In the genomic region with DNA sequence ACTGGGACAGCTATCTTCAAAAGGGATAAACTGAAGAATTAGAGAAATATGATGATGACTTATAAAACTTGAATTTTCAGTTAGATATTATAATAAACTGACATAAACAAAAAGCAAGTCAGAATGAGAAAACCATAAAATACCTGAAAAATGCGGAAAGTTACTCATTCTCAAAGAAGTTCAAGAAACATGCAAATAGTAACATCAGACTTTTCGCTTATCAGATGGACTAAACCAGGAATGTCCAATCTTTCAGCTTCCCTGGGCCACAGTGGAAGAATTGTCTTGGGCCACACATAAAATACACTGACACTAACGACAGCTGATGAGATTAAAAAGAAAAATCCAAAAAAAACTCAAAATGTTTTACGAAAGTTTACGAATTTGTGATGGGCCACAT, we compare ENCODE assay signal across 38 cellular contexts.
"Had no signal": no experiment of that assay in that cellular context is flagged by ENCODE, and none has a peak within 500 bp of the region (broad histone marks: within the 10 kb centered on the region; RNA-seq: fewer than 3 reads in every experiment).

No MANE protein-coding gene starts in this region.

- DNase-seq: activated CD4-positive, alpha-beta T cell treated with anti-CD3 and anti-CD28 coated beads for 1 hour; activated CD4-positive, alpha-beta T cell treated with anti-CD3 and anti-CD28 coated beads, Interleukin-2, amount 10 ng/mL, durations not matched to agents 7 days and 5 days; activated CD4-positive, alpha-beta T cell treated with anti-CD3 and anti-CD28 coated beads, Interleukin-2, amount 50 U/mL, for 48 hours; activated CD4-positive, CD25-positive, alpha-beta regulatory T cell; activated CD8-positive, alpha-beta memory T cell treated with anti-CD3 and anti-CD28 coated beads, Interleukin-2, amount 50 U/mL, for 4 hours; activated CD8-positive, alpha-beta T cell treated with anti-CD3 and anti-CD28 coated beads for 36 hours; activated effector memory CD4-positive, alpha-beta T cell treated with anti-CD3 and anti-CD28 coated beads, Interleukin-2, amount 50 U/mL, for 16 hours; activated gamma-delta T cell treated with Interleukin-2 at 50 U/mL for 16 hours; activated naive CD4-positive, alpha-beta T cell; activated naive CD4-positive, alpha-beta T cell treated with anti-CD3 and anti-CD28 coated beads for 36 hours; activated naive CD4-positive, alpha-beta T cell treated with anti-CD3 and anti-CD28 coated beads, Interleukin-2, amount 50 U/mL, for 16 hours; activated naive CD8-positive, alpha-beta T cell treated with anti-CD3 and anti-CD28 coated beads for 36 hours; activated T-cell treated with anti-CD3 and anti-CD28 coated beads for 4 hours; activated T-cell treated with anti-CD3 and anti-CD28 coated beads, Interleukin-2, amount 50 U/mL, for 1 hour; activated T-cell treated with anti-CD3 and anti-CD28 coated beads, Interleukin-2, amount 50 U/mL, for 4 hours; activated T-cell treated with anti-CD3 and anti-CD28 coated beads, Interleukin-2, amount 50 U/mL, for 72 hours; adrenal gland; amygdala; anterior cingulate cortex; caudate nucleus; cerebellar nuclear complex; T-helper 1 cell; T-helper 2 cell; T-helper 9 cell; WERI-Rb-1 had no signal

- H3K4me3 ChIP-seq: adrenal gland, ascending aorta, cardiac muscle cell had no signal

- H3K27me3 Mint-ChIP-seq: activated CD4-positive, alpha-beta T cell treated with anti-CD3 and anti-CD28 coated beads for 36 hours; activated CD4-positive, alpha-beta T cell treated with anti-CD3 and anti-CD28 coated beads, Interleukin-2, amount 10 ng/mL, durations not matched to agents 7 days and 5 days; activated CD8-positive, alpha-beta T cell treated with anti-CD3 and anti-CD28 coated beads for 36 hours; activated naive CD8-positive, alpha-beta T cell treated with anti-CD3 and anti-CD28 coated beads for 36 hours; activated T-helper 17 cell treated with anti-CD3 and anti-CD28 coated beads, Interleukin-2, amount 50 U/mL, for 72 hours; brain; central memory CD8-positive, alpha-beta T cell had no signal

- FAIRE-seq: bronchial epithelial cell, TTC549 had no signal

- H3K27ac ChIP-seq: adrenal gland, ascending aorta, cardiac muscle cell, WERI-Rb-1 had no signal

- H3K9me3 ChIP-seq: adrenal gland, ascending aorta had no signal

- H3K36me3 ChIP-seq: adrenal gland had no signal

- H3K27ac Mint-ChIP-seq: activated CD4-positive, alpha-beta T cell treated with anti-CD3 and anti-CD28 coated beads for 36 hours; activated CD4-positive, alpha-beta T cell treated with anti-CD3 and anti-CD28 coated beads, Interleukin-2, amount 10 ng/mL, durations not matched to agents 7 days and 5 days; activated CD8-positive, alpha-beta T cell treated with anti-CD3 and anti-CD28 coated beads for 36 hours; activated naive CD4-positive, alpha-beta T cell treated with anti-CD3 and anti-CD28 coated beads for 36 hours; activated naive CD4-positive, alpha-beta T cell treated with anti-CD3 and anti-CD28 coated beads, Interleukin-2, amount 50 U/mL, for 72 hours; activated naive CD8-positive, alpha-beta T cell treated with anti-CD3 and anti-CD28 coated beads for 36 hours; activated T-cell treated with anti-CD3 and anti-CD28 coated beads, Interleukin-2, amount 50 U/mL, for 72 hours; activated T-helper 1 cell treated with anti-CD3 and anti-CD28 coated beads, Interleukin-12 subunit alpha, Interleukin-12 subunit beta, Interleukin-2, Interleukin-4 antibody, amounts not matched to agents 30 ng/mL and 10 ng/mL and 1 ng/mL, durations not matched to agents 14 hours and 24 hours and 36 hours; activated T-helper 17 cell treated with anti-CD3 and anti-CD28 coated beads, Interleukin-2, amount 50 U/mL, for 72 hours; T-helper 1 cell treated with Interleukin-12 subunit alpha and Interleukin-12 subunit beta and Interleukin-4 antibody, amounts not matched to agents 30 μg/mL and 1 μg/mL, for 36 hours; T-helper 2 cell treated with Interferon-gamma antibody and Interleukin-4, amounts not matched to agents 5 μg/mL and 100 μg/mL, for 36 hours had no signal

- H3K4me1 Mint-ChIP-seq: activated CD4-positive, alpha-beta T cell treated with anti-CD3 and anti-CD28 coated beads for 36 hours; activated CD4-positive, alpha-beta T cell treated with anti-CD3 and anti-CD28 coated beads, Interleukin-2, amount 10 ng/mL, durations not matched to agents 7 days and 5 days; activated naive CD8-positive, alpha-beta T cell treated with anti-CD3 and anti-CD28 coated beads for 36 hours; brain; central memory CD8-positive, alpha-beta T cell; WTC11 had no signal

- H3K9me3 Mint-ChIP-seq: activated CD4-positive, alpha-beta T cell treated with anti-CD3 and anti-CD28 coated beads, Interleukin-2, amount 10 ng/mL, durations not matched to agents 7 days and 5 days; activated CD8-positive, alpha-beta T cell treated with anti-CD3 and anti-CD28 coated beads for 36 hours; activated naive CD4-positive, alpha-beta T cell treated with anti-CD3 and anti-CD28 coated beads for 36 hours; activated naive CD4-positive, alpha-beta T cell treated with anti-CD3 and anti-CD28 coated beads, Interleukin-2, amount 50 U/mL, for 72 hours; activated naive CD8-positive, alpha-beta T cell treated with anti-CD3 and anti-CD28 coated beads for 36 hours; activated T-cell treated with anti-CD3 and anti-CD28 coated beads, Interleukin-2, amount 50 U/mL, for 4 hours; activated T-cell treated with anti-CD3 and anti-CD28 coated beads, Interleukin-2, amount 50 U/mL, for 72 hours; activated T-helper 1 cell treated with anti-CD3 and anti-CD28 coated beads, Interleukin-12 subunit alpha, Interleukin-12 subunit beta, Interleukin-2, Interleukin-4 antibody, amounts not matched to agents 30 ng/mL and 10 ng/mL and 1 ng/mL, durations not matched to agents 14 hours and 24 hours and 36 hours; activated T-helper 17 cell treated with anti-CD3 and anti-CD28 coated beads, Interleukin-2, amount 50 U/mL, for 72 hours; brain; central memory CD8-positive, alpha-beta T cell; T-helper 1 cell treated with Interleukin-12 subunit alpha and Interleukin-12 subunit beta and Interleukin-4 antibody, amounts not matched to agents 30 μg/mL and 1 μg/mL, for 36 hours; T-helper 2 cell treated with Interferon-gamma antibody and Interleukin-4, amounts not matched to agents 5 μg/mL and 100 μg/mL, for 36 hours; WTC11 had no signal

- H3K27me3 ChIP-seq: adrenal gland, ascending aorta, cardiac muscle cell had no signal

- H3K4me3 Mint-ChIP-seq: activated CD4-positive, alpha-beta T cell treated with anti-CD3 and anti-CD28 coated beads for 36 hours; activated CD4-positive, alpha-beta T cell treated with anti-CD3 and anti-CD28 coated beads, Interleukin-2, amount 10 ng/mL, durations not matched to agents 7 days and 5 days; activated CD8-positive, alpha-beta T cell treated with anti-CD3 and anti-CD28 coated beads for 36 hours; activated naive CD4-positive, alpha-beta T cell treated with anti-CD3 and anti-CD28 coated beads for 36 hours; activated naive CD8-positive, alpha-beta T cell treated with anti-CD3 and anti-CD28 coated beads for 36 hours; activated T-cell treated with anti-CD3 and anti-CD28 coated beads, Interleukin-2, amount 50 U/mL, for 4 hours; activated T-cell treated with anti-CD3 and anti-CD28 coated beads, Interleukin-2, amount 50 U/mL, for 72 hours; activated T-helper 1 cell treated with anti-CD3 and anti-CD28 coated beads, Interleukin-12 subunit alpha, Interleukin-12 subunit beta, Interleukin-2, Interleukin-4 antibody, amounts not matched to agents 30 ng/mL and 10 ng/mL and 1 ng/mL, durations not matched to agents 14 hours and 24 hours and 36 hours; activated T-helper 17 cell treated with anti-CD3 and anti-CD28 coated beads, Interleukin-2, amount 50 U/mL, for 72 hours; brain; central memory CD8-positive, alpha-beta T cell; T-helper 1 cell treated with Interleukin-12 subunit alpha and Interleukin-12 subunit beta and Interleukin-4 antibody, amounts not matched to agents 30 μg/mL and 1 μg/mL, for 36 hours; T-helper 2 cell treated with Interferon-gamma antibody and Interleukin-4, amounts not matched to agents 5 μg/mL and 100 μg/mL, for 36 hours; WTC11 had no signal

- H3K4me1 ChIP-seq: adrenal gland, ascending aorta had no signal
